In genomic region chr9:133869674-133870419, GRCh38 we compare ENCODE assay signal across 1 cellular context.
TF ChIP-seq lines count a peak whose summit lies in the region.

No MANE protein-coding gene starts in this region.

TF ChIP-seq in K562, 482 proteins besides CTCF, POLR2A, EP300 and RAD21 (continued from another document and continues in another):
- TF ChIP-seq ZBTB40 (IDR thresholded peaks at IDR 0.05) = no peak
- no peak for TF ChIP-seq ZBTB40 (CRISPR knock-in tag; IDR thresholded peaks at IDR 0.05)
- TF ChIP-seq ZFP1 (CRISPR knock-in tag; IDR thresholded peaks at IDR 0.05) = no peak
- peak; percentile 92 for TF ChIP-seq DPF2 (IDR thresholded peaks at IDR 0.05)
- TF ChIP-seq ZNF140 (CRISPR knock-in tag; IDR thresholded peaks at IDR 0.05) = no peak
- no peak for TF ChIP-seq THAP7 (CRISPR knock-in tag; IDR thresholded peaks at IDR 0.05)
- TF ChIP-seq ZEB2 (IDR thresholded peaks at IDR 0.05) = 0 out of 2 replicates have a peak, but pooled peaks have one; percentile 52
- no peak for TF ChIP-seq ZNF24 (IDR thresholded peaks at IDR 0.05)
- no peak for TF ChIP-seq HNRNPL (IDR thresholded peaks at IDR 0.05; ENCODE audit: low read depth, low read length)
- no peak for TF ChIP-seq PCBP2 (IDR thresholded peaks at IDR 0.05; ENCODE audit: low read depth, low read length, poor library complexity, severe bottlenecking)
- TF ChIP-seq PHB2 (IDR thresholded peaks at IDR 0.05; ENCODE audit: low read depth) = peak; percentile 63; the same call in 1 of the 2 replicates
- TF ChIP-seq BACH1 (tag; IDR thresholded peaks at IDR 0.05) = no peak
- no peak for TF ChIP-seq MCM3 (IDR thresholded peaks at IDR 0.05)
- TF ChIP-seq ETV5 (CRISPR knock-in tag; IDR thresholded peaks at IDR 0.05; ENCODE audit: low read depth) = no peak
- no peak for TF ChIP-seq GTF2A2 (tag; IDR thresholded peaks at IDR 0.05)
- TF ChIP-seq PYGO2 (tag; IDR thresholded peaks at IDR 0.05) = no peak; the same call in 1 of the 2 replicates
- TF ChIP-seq CBX1 (IDR thresholded peaks at IDR 0.05; ENCODE audit: low read depth) = no peak
- no peak for TF ChIP-seq ELK1 (CRISPR knock-in tag; IDR thresholded peaks at IDR 0.05)
- no peak for TF ChIP-seq ZNF280A (IDR thresholded peaks at IDR 0.05; ENCODE audit: low read depth, partially characterized antibody)
- TF ChIP-seq NONO (IDR thresholded peaks at IDR 0.05; ENCODE audit: low read depth in 2 of 2, low read length in 1 of 2) = no peak
- TF ChIP-seq MEF2A (IDR thresholded peaks at IDR 0.05; ENCODE audit: control insufficient read depth, low read depth, low read length) = no peak
- no peak for TF ChIP-seq POLR3A (IDR thresholded peaks at IDR 0.05; ENCODE audit: borderline replicate concordance, extremely low read depth, insufficient read depth, insufficient read length)
- TF ChIP-seq TBL1XR1 (IDR thresholded peaks at IDR 0.05; ENCODE audit: low read length in 2 of 2) = peak in 1 of 2 experiments; percentile 69; a peak in 1 of 4 replicates
- no peak for TF ChIP-seq ZNF551 (CRISPR knock-in tag; IDR thresholded peaks at IDR 0.05)
- TF ChIP-seq NCOA2 (IDR thresholded peaks at IDR 0.05; ENCODE audit: partially characterized antibody in 2 of 2) = no peak
- TF ChIP-seq MAFG (tag; conservative IDR thresholded peaks at IDR 0.05) = no peak
- TF ChIP-seq JUN (IDR thresholded peaks at IDR 0.05; ENCODE audit: borderline replicate concordance, low read depth, low read length) = 0 out of 2 replicates have a peak, but pooled peaks have one; percentile 15
- no peak for TF ChIP-seq JUN (CRISPR knock-in tag; IDR thresholded peaks at IDR 0.05; ENCODE audit: borderline replicate concordance)
- TF ChIP-seq ETV1 (tag; conservative IDR thresholded peaks at IDR 0.05; ENCODE audit: low read depth) = peak; percentile 35; the same call in 1 of the 2 replicates
- TF ChIP-seq ELF4 (CRISPR knock-in tag; IDR thresholded peaks at IDR 0.05) = 0 out of 2 replicates have a peak, but pooled peaks have one; percentile 54
- TF ChIP-seq SRF (CRISPR knock-in tag; IDR thresholded peaks at IDR 0.05) = no peak
- TF ChIP-seq RBM25 (IDR thresholded peaks at IDR 0.05; ENCODE audit: low read depth, low read length, severe bottlenecking) = no peak
- peak; percentile 92 for TF ChIP-seq KLF16 (IDR thresholded peaks at IDR 0.05)
- 0 out of 2 replicates have a peak, but pooled peaks have one; percentile 39 for TF ChIP-seq MYNN (IDR thresholded peaks at IDR 0.05)
- TF ChIP-seq MYNN (CRISPR knock-in tag; IDR thresholded peaks at IDR 0.05) = no peak
- no peak for TF ChIP-seq ZFX (CRISPR knock-in tag; IDR thresholded peaks at IDR 0.05)
- no peak for TF ChIP-seq MCM7 (IDR thresholded peaks at IDR 0.05)
- TF ChIP-seq BRF2 (IDR thresholded peaks at IDR 0.05; ENCODE audit: borderline replicate concordance, insufficient read depth, insufficient read length) = no peak
- TF ChIP-seq CSDE1 (IDR thresholded peaks at IDR 0.05) = peak in 1 of 2 experiments; percentile 45; a peak in 1 of 4 replicates
- 0 out of 2 replicates have a peak, but pooled peaks have one; percentile 17 for TF ChIP-seq KHSRP (IDR thresholded peaks at IDR 0.05)
- TF ChIP-seq ARID4B (CRISPR knock-in tag; IDR thresholded peaks at IDR 0.05) = no peak
- no peak for TF ChIP-seq ESRRB (CRISPR knock-in tag; IDR thresholded peaks at IDR 0.05; ENCODE audit: borderline replicate concordance)
- peak in 1 of 2 experiments; percentile 50; a peak in 2 of 4 replicates for TF ChIP-seq MNT (conservative IDR thresholded peaks at IDR 0.05)
- no peak for TF ChIP-seq NFXL1 (CRISPR knock-in tag; IDR thresholded peaks at IDR 0.05)
- TF ChIP-seq CEBPG (CRISPR knock-in tag; IDR thresholded peaks at IDR 0.05) = no peak
- peak; percentile 54 to 77 for TF ChIP-seq CEBPG (tag; conservative IDR thresholded peaks at IDR 0.05 in 1 of 2, IDR thresholded peaks at IDR 0.05 in 1 of 2)
